In genomic region chr12:133105620-133106019, GRCh38 we compare ENCODE assay signal across 15 cellular contexts. TPM values are rescaled to one million over a fixed set of nuclear protein-coding genes. Genes with fewer than 3 reads are reported as not detected.
DNase-seq lines count a peak whose midpoint lies in the region; ATAC-seq and TF ChIP-seq lines count a peak whose summit lies in the region.
"Had no signal": no experiment of that assay in that cellular context is flagged by ENCODE, and none has a peak within 500 bp of the region (broad histone marks: within the 10 kb centered on the region; RNA-seq: fewer than 3 reads in every experiment).

No MANE protein-coding gene starts in this region.

- H3K27me3 Mint-ChIP-seq in type B pancreatic cell, result no peaks in the 10 kb centered on the region

- H3K4me3 Mint-ChIP-seq in type B pancreatic cell, result no peak overlapping the region
- H3K4me3 Mint-ChIP-seq: activated T-cell treated with anti-CD3 and anti-CD28 coated beads, Interleukin-2, amount 50 U/mL, for 72 hours; mesothelial cell of epicardium had no signal

- no peak overlapping the region for H2BK5ac ChIP-seq in mesendoderm (ENCODE audit: low read length)

- no peak overlapping the region for H2AK5ac ChIP-seq in mesendoderm (ENCODE audit: low read length)

- no peak overlapping the region for H3K56ac ChIP-seq in mesendoderm (ENCODE audit: low read length)

- H3K27me3 ChIP-seq in BLaER1 treated with 17β-estradiol and CSF1 and Interleukin-3, amounts not matched to agents 10 nM and 100 nM, result peaks cover 0 to 5% (median 0%) of the 10 kb centered on the region in 11 experiments; a peak in 1 of 22 replicates
- H3K27me3 ChIP-seq in HUES48 (ENCODE audit: control insufficient read depth, insufficient read depth, low read length) (no peaks in the 10 kb centered on the region), mesendoderm (ENCODE audit: insufficient read depth, low read length, poor library complexity) (no peaks in the 10 kb centered on the region), HAP-1 (ENCODE audit: low read depth) (no peaks in the 10 kb centered on the region)

- H3K9me3 Mint-ChIP-seq in type B pancreatic cell, result peaks cover 33% of the 10 kb centered on the region

- in situ Hi-C loops in HAP-1 (cut with MboI; ENCODE audit: low sequenced_read_pairs), result no loop called here

- H4K8ac ChIP-seq in mesendoderm (ENCODE audit: low read depth, low read length), result no peak overlapping the region

- H3K79me2 ChIP-seq in mesendoderm (ENCODE audit: control insufficient read depth, insufficient read depth, low read length), result no peaks in the 10 kb centered on the region

- WGBS in mesendoderm (ENCODE audit: extremely low coverage, insufficient coverage, low lambda C conversion rate), result no CpG with 5 or more reads among the region's 3 CpGs

- no peak overlapping the region for H3K18ac ChIP-seq in mesendoderm (ENCODE audit: low read length)

- TF ChIP-seq CTCF in choroid plexus epithelial cell (conservative IDR thresholded peaks at IDR 0.05; ENCODE audit: low read depth, low read length) (no peak), type B pancreatic cell (conservative IDR thresholded peaks at IDR 0.05) (no peak)

- no peak overlapping the region for H3K27ac ChIP-seq in BLaER1 treated with 17β-estradiol and CSF1 and Interleukin-3, amounts not matched to agents 10 nM and 100 nM
- no peak overlapping the region for H3K27ac ChIP-seq in HUES48 (ENCODE audit: low read depth, low read length)
- H3K27ac ChIP-seq in mesendoderm (ENCODE audit: low read depth, low read length), result no peak overlapping the region

- peaks cover 100% of the 10 kb centered on the region in 11 experiments for H3K9me3 ChIP-seq in BLaER1 treated with 17β-estradiol and CSF1 and Interleukin-3, amounts not matched to agents 10 nM and 100 nM (replicated peaks in 1 of 11)
- peaks cover 98% of the 10 kb centered on the region for H3K9me3 ChIP-seq in HUES48 (ENCODE audit: control insufficient read depth, insufficient read depth, low read length)
- peaks cover 39% of the 10 kb centered on the region for H3K9me3 ChIP-seq in HAP-1

- H3K4me1 ChIP-seq in BLaER1 treated with 17β-estradiol and CSF1 and Interleukin-3, amounts not matched to agents 10 nM and 100 nM, result no peaks in the 10 kb centered on the region
- H3K4me1 ChIP-seq in HUES48 (ENCODE audit: control insufficient read depth, insufficient read depth, low read length) (no peaks in the 10 kb centered on the region), mesendoderm (ENCODE audit: control insufficient read depth, low read depth, low read length) (no peaks in the 10 kb centered on the region), HAP-1 (no peaks in the 10 kb centered on the region)

- H3K79me1 ChIP-seq in mesendoderm (ENCODE audit: low read length), result no peaks in the 10 kb centered on the region

- no peaks in the 10 kb centered on the region for H4K20me1 ChIP-seq in BLaER1 treated with 17β-estradiol and CSF1 and Interleukin-3, amounts not matched to agents 10 nM and 100 nM

- peak; percentile 10 for DNase-seq in choroid plexus epithelial cell (ENCODE audit: low read depth)
- DNase-seq in mesendoderm, result peak; percentile 26
- no peak for DNase-seq in type B pancreatic cell (ENCODE audit: extremely low spot score, unreplicated experiment)
- no peak for DNase-seq in HAP-1 (ENCODE audit: low spot score in 2 of 2)
- DNase-seq in NCI-H1105 (lab: John Stamatoyannopoulos, UW), result no peak
- DNase-seq: activated CD4-positive, alpha-beta T cell treated with anti-CD3 and anti-CD28 coated beads, Interleukin-2, amount 50 U/mL, for 48 hours; activated T-cell treated with anti-CD3 and anti-CD28 coated beads, Interleukin-2, amount 50 U/mL, for 72 hours; amniotic stem cell; IMR-90; substantia nigra had no signal

- peaks cover 99 to 100% (median 100%) of the 10 kb centered on the region in 11 experiments for H3K36me3 ChIP-seq in BLaER1 treated with 17β-estradiol and CSF1 and Interleukin-3, amounts not matched to agents 10 nM and 100 nM
- H3K36me3 ChIP-seq in HUES48 (ENCODE audit: control insufficient read depth, insufficient read depth, low read length) (peaks cover 78% of the 10 kb centered on the region), mesendoderm (ENCODE audit: control insufficient read depth, insufficient read depth, low read length) (peaks cover 10% of the 10 kb centered on the region), HAP-1 (replicated peaks) (peaks cover 23% of the 10 kb centered on the region)

- no peak overlapping the region for H2BK15ac ChIP-seq in mesendoderm (replicated peaks; ENCODE audit: low read depth)

- no peak overlapping the region for H3K4me2 ChIP-seq in BLaER1 treated with 17β-estradiol and CSF1 and Interleukin-3, amounts not matched to agents 10 nM and 100 nM
- no peak overlapping the region for H3K4me2 ChIP-seq in mesendoderm (ENCODE audit: low read length)

- H4K5ac ChIP-seq in mesendoderm (ENCODE audit: low read length), result no peak overlapping the region

- H3K4me3 ChIP-seq in BLaER1 treated with 17β-estradiol and CSF1 and Interleukin-3, amounts not matched to agents 10 nM and 100 nM, result peak overlapping the region; percentile 12 to 50 (median 34); a peak in 19 of 20 replicates
- peak overlapping the region; percentile 29; the same call in 1 of the 2 replicates for H3K4me3 ChIP-seq in HUES48 (ENCODE audit: low read depth, low read length)
- no peak overlapping the region for H3K4me3 ChIP-seq in choroid plexus epithelial cell (ENCODE audit: low read depth, low read length)
- H3K4me3 ChIP-seq in mesendoderm (ENCODE audit: low read length), result peak overlapping the region; percentile 27
- H3K4me3 ChIP-seq in HAP-1, result no peak overlapping the region

- no peaks in the 10 kb centered on the region for H3K4me1 Mint-ChIP-seq in type B pancreatic cell (ENCODE audit: unreplicated experiment)
- H3K4me1 Mint-ChIP-seq: mesothelial cell of epicardium had no signal

- H3K36me3 Mint-ChIP-seq in type B pancreatic cell, result peaks cover 89% of the 10 kb centered on the region

- H3K4ac ChIP-seq in mesendoderm (ENCODE audit: low read depth, low read length), result no peak overlapping the region

- no peak overlapping the region for H3K23ac ChIP-seq in mesendoderm (ENCODE audit: low read length)

- no peak overlapping the region for H3K27ac Mint-ChIP-seq in type B pancreatic cell
- H3K27ac Mint-ChIP-seq: mesothelial cell of epicardium had no signal

- H3K9ac ChIP-seq in BLaER1 treated with 17β-estradiol and CSF1 and Interleukin-3, amounts not matched to agents 10 nM and 100 nM, result no peak overlapping the region
- H3K9ac ChIP-seq in HUES48 (ENCODE audit: low read depth, low read length) (no peak overlapping the region), mesendoderm (ENCODE audit: low read length) (no peak overlapping the region)

- H2BK120ac ChIP-seq in mesendoderm (ENCODE audit: low read depth, low read length), result no peak overlapping the region

- ATAC-seq in HG02623 (IDR thresholded peaks at IDR 0.05; ENCODE audit: unreplicated experiment), result no peak
- ATAC-seq: activated T-cell treated with anti-CD3 and anti-CD28 coated beads, Interleukin-2, amount 50 U/mL, for 72 hours; HCT116 had no signal

RNA-seq across cellular contexts. Expression of gene ZNF891, which starts 24.5 kb away (rescaled TPM):
- 0.67 TPM for polyA plus RNA-seq in mesendoderm (2013, experiment 1 of 2)
- polyA plus RNA-seq in mesendoderm (2013, experiment 2 of 2), result 0.67 TPM
- 2.0 and 4.2 TPM in 2 replicates for total RNA-seq in type B pancreatic cell (ENCODE audit: low replicate concordance)

RNA-seq across cellular contexts. Expression of gene ZNF10, which starts 24.8 kb away (rescaled TPM):
- polyA plus RNA-seq in mesendoderm (2013, experiment 1 of 2), result 6.3 TPM
- 6.5 TPM for polyA plus RNA-seq in mesendoderm (2013, experiment 2 of 2)
- total RNA-seq in type B pancreatic cell (ENCODE audit: low replicate concordance), result 11.9 and 19.4 TPM in 2 replicates

RNA-seq across cellular contexts. Expression of gene ZNF140, which starts 24.9 kb away (rescaled TPM):
- polyA plus RNA-seq in mesendoderm (2013, experiment 1 of 2), result 12.8 TPM
- polyA plus RNA-seq in mesendoderm (2013, experiment 2 of 2), result 13.4 TPM
- 20.0 and 20.7 TPM in 2 replicates for total RNA-seq in type B pancreatic cell (ENCODE audit: low replicate concordance)

Comparison
In these comparisons a context has a peak if more than half of its experiments do, and no peak if none do; other contexts are left out.
1. H3K4me3 ChIP-seq: peak in BLaER1 treated with 17β-estradiol and CSF1 and Interleukin-3, amounts not matched to agents 10 nM and 100 nM (10 of 10), HUES48 (single experiment) and mesendoderm (single experiment); none in choroid plexus epithelial cell (single experiment) and HAP-1 (single experiment).
2. DNase-seq: peak in choroid plexus epithelial cell (single experiment) and mesendoderm (single experiment); none in type B pancreatic cell (single experiment), HAP-1 (0 of 2) and NCI-H1105 (single experiment).